Comparison of ENCODE assay signal across 25 cellular contexts in the genomic region with DNA sequence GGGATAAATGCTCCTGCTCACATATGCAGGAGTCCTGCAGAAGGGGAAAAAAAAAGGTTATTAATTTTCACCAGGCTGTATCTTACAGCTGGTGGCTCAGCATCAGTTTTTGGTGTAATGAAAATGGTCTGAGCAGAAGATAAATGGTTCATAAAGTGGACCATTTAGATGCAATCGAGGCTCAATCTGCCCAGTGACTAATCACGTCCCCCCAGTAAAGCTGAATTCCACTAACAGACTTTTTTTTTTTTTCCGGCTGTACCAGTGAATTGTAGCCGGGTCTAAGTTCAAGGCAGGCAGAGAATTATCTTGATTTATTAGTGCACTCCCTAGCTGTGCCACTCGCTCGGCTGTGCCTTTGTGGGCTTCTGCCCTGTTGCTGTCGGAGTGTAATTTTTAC.
"Had no signal": no experiment of that assay in that cellular context is flagged by ENCODE, and none has a peak within 500 bp of the region (broad histone marks: within the 10 kb centered on the region; RNA-seq: fewer than 3 reads in every experiment).

No MANE protein-coding gene starts in this region.

- H3K27ac ChIP-seq: coronary artery, gastrocnemius medialis, heart left ventricle, hepatocyte, left lung, parathyroid adenoma, right atrium auricular region, testis, tibial artery, upper lobe of left lung had no signal

- H3K79me2 ChIP-seq: hepatocyte, parathyroid adenoma had no signal

- H3K4me1 Mint-ChIP-seq: naive B cell; stimulated activated memory B cell treated with anti-CD40 and anti-IgM and Interleukin-4, amounts not matched to agents 10 μg/mL and 1 μg/mL and 100 μg/mL, for 72 hours had no signal

- H3K27me3 ChIP-seq: gastrocnemius medialis, heart left ventricle, hepatocyte, left lung, right atrium auricular region, testis, tibial artery, upper lobe of left lung had no signal

- H3K4me2 ChIP-seq: hepatocyte had no signal

- H3K4me3 ChIP-seq: coronary artery, gastrocnemius medialis, heart left ventricle, hepatocyte, left lung, mucosa of descending colon, right atrium auricular region, testis, tibial artery, upper lobe of left lung had no signal

- H3K36me3 ChIP-seq: gastrocnemius medialis, heart left ventricle, left lung, right atrium auricular region, tibial artery, upper lobe of left lung had no signal

- H3K9me3 ChIP-seq: gastrocnemius medialis, heart left ventricle, left lung, mucosa of descending colon, right atrium auricular region, testis, tibial artery, upper lobe of left lung had no signal

- H3K27ac Mint-ChIP-seq: mesothelial cell of epicardium; naive B cell; natural killer cell treated with Interleukin-12 subunit alpha and Interleukin-12 subunit beta and Interleukin-15 and Interleukin-18, amount 100 ng/mL, for 72 hours; progenitor cell of endocrine pancreas; stimulated activated memory B cell treated with anti-CD40 and anti-IgM and Interleukin-4, amounts not matched to agents 10 μg/mL and 1 μg/mL and 100 μg/mL, for 72 hours had no signal

- H2AFZ ChIP-seq: hepatocyte, parathyroid adenoma had no signal

- H3K27me3 Mint-ChIP-seq: naive B cell; progenitor cell of endocrine pancreas; stimulated activated memory B cell treated with anti-CD40 and anti-IgM and Interleukin-4, amounts not matched to agents 10 μg/mL and 1 μg/mL and 100 μg/mL, for 72 hours had no signal

- H3K9me3 Mint-ChIP-seq: mesothelial cell of epicardium; natural killer cell treated with Interleukin-12 subunit alpha and Interleukin-12 subunit beta and Interleukin-15 and Interleukin-18, amount 100 ng/mL, for 72 hours; stimulated activated memory B cell treated with anti-CD40 and anti-IgM and Interleukin-4, amounts not matched to agents 10 μg/mL and 1 μg/mL and 100 μg/mL, for 72 hours had no signal

- H3K36me3 Mint-ChIP-seq: mesothelial cell of epicardium; naive B cell; natural killer cell treated with Interleukin-12 subunit alpha and Interleukin-12 subunit beta and Interleukin-15 and Interleukin-18, amount 100 ng/mL, for 72 hours; stimulated activated memory B cell treated with anti-CD40 and anti-IgM and Interleukin-4, amounts not matched to agents 10 μg/mL and 1 μg/mL and 100 μg/mL, for 72 hours had no signal

- H3K4me3 Mint-ChIP-seq: mesothelial cell of epicardium; naive B cell; natural killer cell treated with Interleukin-12 subunit alpha and Interleukin-12 subunit beta and Interleukin-15 and Interleukin-18, amount 100 ng/mL, for 72 hours; stimulated activated memory B cell treated with anti-CD40 and anti-IgM and Interleukin-4, amounts not matched to agents 10 μg/mL and 1 μg/mL and 100 μg/mL, for 72 hours had no signal

- H3K9ac ChIP-seq: parathyroid adenoma had no signal

- H3K4me1 ChIP-seq: gastrocnemius medialis, heart left ventricle, left lung, parathyroid adenoma, right atrium auricular region, testis, tibial artery, upper lobe of left lung had no signal

- DNase-seq: dermis blood vessel endothelial cell; effector memory CD4-positive, alpha-beta T cell; erythroblast; foreskin fibroblast; gastrocnemius medialis; heart left ventricle; kidney; left lung; mesenchymal stem cell; mucosa of descending colon; naive B cell; stimulated activated CD4-positive, alpha-beta T cell treated with anti-CD3 and anti-CD28 coated beads, Interleukin-4, amount 100 ng/mL, for 4 hours; stimulated activated naive CD8-positive, alpha-beta T cell treated with anti-CD3 and anti-CD28 coated beads, Interleukin-15, Interleukin-2, amounts not matched to agents 100 U/mL and 50 U/mL, for 24 hours; substantia nigra; testis; tibial artery; upper lobe of left lung had no signal
